19 cellular contexts compared by ENCODE assay signal in genomic region chr9:90394866-90395265, GRCh38.
"Had no signal": no experiment of that assay in that cellular context is flagged by ENCODE, and none has a peak within 500 bp of the region (broad histone marks: within the 10 kb centered on the region; RNA-seq: fewer than 3 reads in every experiment).

No MANE protein-coding gene starts in this region.

- H3K36me3 ChIP-seq: left ventricle myocardium inferior, lower lobe of right lung, pancreas, prostate gland had no signal

- H3K27ac ChIP-seq: left ventricle myocardium inferior, lower lobe of right lung, pancreas, prostate gland, skin epidermis had no signal

- H3K4me3 ChIP-seq: left ventricle myocardium inferior, lower lobe of right lung, pancreas, prostate gland, skin epidermis had no signal

- H3K4me3 Mint-ChIP-seq: central memory CD8-positive, alpha-beta T cell; memory B cell; natural killer cell treated with Interleukin-12 subunit alpha and Interleukin-12 subunit beta and Interleukin-15 and Interleukin-18, amount 100 ng/mL, for 72 hours had no signal

- H3K36me3 Mint-ChIP-seq: natural killer cell treated with Interleukin-12 subunit alpha and Interleukin-12 subunit beta and Interleukin-15 and Interleukin-18, amount 100 ng/mL, for 72 hours had no signal

- H3K27me3 ChIP-seq: pancreas had no signal

- H3K4me1 Mint-ChIP-seq: central memory CD8-positive, alpha-beta T cell; memory B cell had no signal

- ATAC-seq: esophagus mucosa; lower lobe of right lung; natural killer cell treated with Interleukin-12 subunit alpha and Interleukin-12 subunit beta and Interleukin-15 and Interleukin-18, amount 100 ng/mL, for 72 hours; pancreas; sciatic nerve had no signal

- H3K4me1 ChIP-seq: left ventricle myocardium inferior, lower lobe of right lung, prostate gland had no signal

- H3K9me3 Mint-ChIP-seq: central memory CD8-positive, alpha-beta T cell; memory B cell; natural killer cell treated with Interleukin-12 subunit alpha and Interleukin-12 subunit beta and Interleukin-15 and Interleukin-18, amount 100 ng/mL, for 72 hours had no signal

- H3K27ac Mint-ChIP-seq: memory B cell; natural killer cell treated with Interleukin-12 subunit alpha and Interleukin-12 subunit beta and Interleukin-15 and Interleukin-18, amount 100 ng/mL, for 72 hours had no signal

- DNase-seq: effector memory CD4-positive, alpha-beta T cell; head of caudate nucleus; hippocampal formation; left ventricle myocardium inferior; lower lobe of right lung; midbrain; occipital lobe; pancreas; retina; stimulated activated CD4-positive, alpha-beta T cell treated with anti-CD3 and anti-CD28 coated beads, Interleukin-12 subunit alpha, Interleukin-12 subunit beta, amount 100 ng/mL, for 4 hours; stimulated activated naive CD4-positive, alpha-beta T cell treated with Interleukin-2 at 50 U/mL for 16 hours; trophoblast cell had no signal

- H3K9me3 ChIP-seq: left ventricle myocardium inferior, lower lobe of right lung, pancreas, prostate gland had no signal
